1 cellular context compared by ENCODE assay signal in the genomic region with DNA sequence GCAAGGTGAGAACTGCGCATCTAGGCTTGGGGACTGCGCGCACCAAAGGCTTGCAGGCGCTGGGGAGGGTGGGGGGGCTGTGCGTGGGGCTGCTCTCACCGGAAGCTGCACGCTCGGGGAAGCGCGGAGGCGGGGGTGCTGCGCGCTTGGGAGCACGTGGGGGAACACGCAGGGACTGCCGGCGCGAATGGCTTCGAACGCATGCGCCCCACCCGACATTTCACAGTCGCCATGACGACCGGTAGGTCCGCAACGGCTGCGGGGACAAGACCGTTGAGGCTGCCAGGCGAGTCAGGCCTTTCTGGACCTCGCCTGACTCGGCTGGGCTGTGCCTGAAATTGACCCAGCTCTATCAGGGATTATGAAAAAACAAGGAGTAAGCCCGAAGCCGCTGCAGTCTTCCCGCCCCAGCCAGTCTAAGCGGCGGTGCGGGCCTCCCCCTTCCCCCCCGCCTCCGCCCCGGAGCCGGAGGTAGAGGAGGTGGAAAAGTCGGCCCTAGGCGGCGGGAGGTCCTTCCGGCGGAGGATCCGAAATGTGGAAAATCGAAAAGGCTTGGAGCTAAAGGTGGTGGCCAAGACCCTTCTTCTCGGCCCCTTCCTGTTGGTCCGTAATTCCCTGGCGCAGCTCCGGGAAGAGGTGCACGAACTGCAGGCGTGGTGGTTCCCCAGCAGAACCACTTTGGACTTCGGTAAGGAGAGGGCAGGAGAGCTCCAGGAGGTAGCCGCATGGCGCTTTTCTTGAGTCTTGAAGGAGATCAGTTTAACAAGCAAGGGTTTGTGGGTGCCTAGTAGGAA.
TF ChIP-seq lines count a peak whose summit lies in the region.

No MANE protein-coding gene starts in this region.

TF ChIP-seq in IMR-90, 13 proteins besides CTCF, POLR2A, EP300 and RAD21:
- TF ChIP-seq MAZ (IDR thresholded peaks at IDR 0.05; ENCODE audit: borderline replicate concordance, low read depth, low read length) (no peak), FOS (IDR thresholded peaks at IDR 0.05; ENCODE audit: low read depth, low read length) (no peak), SMC3 (IDR thresholded peaks at IDR 0.05; ENCODE audit: low read depth, low read length) (no peak), MAFK (IDR thresholded peaks at IDR 0.05; ENCODE audit: low read depth, low read length) (no peak), MXI1 (IDR thresholded peaks at IDR 0.05; ENCODE audit: borderline replicate concordance, low read depth, low read length) (no peak), RFX5 (IDR thresholded peaks at IDR 0.05; ENCODE audit: low read depth, low read length) (no peak), CHD1 (IDR thresholded peaks at IDR 0.05; ENCODE audit: low read depth, low read length) (no peak), BHLHE40 (IDR thresholded peaks at IDR 0.05; ENCODE audit: low read depth, low read length) (no peak), RCOR1 (IDR thresholded peaks at IDR 0.05; ENCODE audit: insufficient replicate concordance, low read length) (no peak), CEBPB (IDR thresholded peaks at IDR 0.05; ENCODE audit: low read depth, low read length) (no peak), NFE2L2 (IDR thresholded peaks at IDR 0.05; ENCODE audit: low read depth, low read length) (no peak)
- TF ChIP-seq, protein P1, sequence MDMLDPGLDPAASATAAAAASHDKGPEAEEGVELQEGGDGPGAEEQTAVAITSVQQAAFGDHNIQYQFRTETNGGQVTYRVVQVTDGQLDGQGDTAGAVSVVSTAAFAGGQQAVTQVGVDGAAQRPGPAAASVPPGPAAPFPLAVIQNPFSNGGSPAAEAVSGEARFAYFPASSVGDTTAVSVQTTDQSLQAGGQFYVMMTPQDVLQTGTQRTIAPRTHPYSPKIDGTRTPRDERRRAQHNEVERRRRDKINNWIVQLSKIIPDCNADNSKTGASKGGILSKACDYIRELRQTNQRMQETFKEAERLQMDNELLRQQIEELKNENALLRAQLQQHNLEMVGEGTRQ (IDR thresholded peaks at IDR 0.05; ENCODE audit: low read depth, low read length), result no peak
- TF ChIP-seq, protein P2, sequence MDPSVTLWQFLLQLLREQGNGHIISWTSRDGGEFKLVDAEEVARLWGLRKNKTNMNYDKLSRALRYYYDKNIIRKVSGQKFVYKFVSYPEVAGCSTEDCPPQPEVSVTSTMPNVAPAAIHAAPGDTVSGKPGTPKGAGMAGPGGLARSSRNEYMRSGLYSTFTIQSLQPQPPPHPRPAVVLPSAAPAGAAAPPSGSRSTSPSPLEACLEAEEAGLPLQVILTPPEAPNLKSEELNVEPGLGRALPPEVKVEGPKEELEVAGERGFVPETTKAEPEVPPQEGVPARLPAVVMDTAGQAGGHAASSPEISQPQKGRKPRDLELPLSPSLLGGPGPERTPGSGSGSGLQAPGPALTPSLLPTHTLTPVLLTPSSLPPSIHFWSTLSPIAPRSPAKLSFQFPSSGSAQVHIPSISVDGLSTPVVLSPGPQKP (IDR thresholded peaks at IDR 0.05; ENCODE audit: borderline replicate concordance, low read depth, low read length), result no peak
